Comparison of ENCODE assay signal across 11 cellular contexts in the genomic region with DNA sequence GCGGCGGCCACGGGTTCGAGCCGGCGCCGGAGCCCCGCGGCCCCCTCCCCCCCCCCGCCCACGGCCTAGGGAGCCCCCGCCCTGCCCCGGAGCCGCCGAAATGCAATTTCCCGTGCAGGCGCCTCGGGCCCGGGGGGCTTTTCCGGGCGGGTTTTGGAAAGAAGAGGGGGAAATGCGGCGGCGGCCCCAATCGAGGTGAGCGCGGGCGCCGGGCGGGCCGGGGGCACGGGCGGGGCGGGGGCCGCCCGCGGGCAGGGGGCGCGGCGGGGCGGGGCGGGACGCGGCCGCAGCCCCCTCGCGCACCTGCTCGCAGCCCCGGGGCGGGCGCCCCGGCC. TPM values are rescaled to one million over a fixed set of nuclear protein-coding genes. Genes with fewer than 3 reads are reported as not detected.
DNase-seq lines count a peak whose midpoint lies in the region; ATAC-seq, FAIRE-seq and TF ChIP-seq lines count a peak whose summit lies in the region.
"Had no signal": no experiment of that assay in that cellular context is flagged by ENCODE, and none has a peak within 500 bp of the region (broad histone marks: within the 10 kb centered on the region; RNA-seq: fewer than 3 reads in every experiment).

No MANE protein-coding gene starts in this region.

- no peak overlapping the region for H3K9ac ChIP-seq in HepG2 (ENCODE audit: insufficient read depth, low read depth, low read length)

- H3K36me3 ChIP-seq in HepG2 (replicated peaks in 1 of 2; ENCODE audit: control insufficient read depth in 1 of 2, insufficient read depth in 2 of 2, low read length in 2 of 2) (no peaks in the 10 kb centered on the region), right lobe of liver (no peaks in the 10 kb centered on the region), bronchial epithelial cell (ENCODE audit: control insufficient read depth, insufficient read depth, low read length) (no peaks in the 10 kb centered on the region), mesodermal cell (ENCODE audit: control insufficient read depth, insufficient read depth, low read length) (peaks cover 2% of the 10 kb centered on the region), aorta (ENCODE audit: control insufficient read depth in 1 of 2, insufficient read depth in 2 of 2, low read length in 1 of 2) (no peaks in the 10 kb centered on the region)

- no peaks in the 10 kb centered on the region for H3K36me3 Mint-ChIP-seq in activated naive CD4-positive, alpha-beta T cell treated with anti-CD3 and anti-CD28 coated beads for 36 hours (ENCODE audit: low read depth)

- H3K4me3 ChIP-seq in HepG2 (replicated peaks in 1 of 3; ENCODE audit: insufficient read depth in 1 of 3, low read depth in 2 of 3, low read length in 3 of 3) (peak overlapping the region; percentile 69 to 71 (median 70); a peak in 4 of 6 replicates), right lobe of liver (peak overlapping the region in 1 of 3 donors; percentile 47), bronchial epithelial cell (ENCODE audit: low read depth, low read length) (peak overlapping the region; percentile 37), mesodermal cell (ENCODE audit: extremely low read depth, insufficient read depth, low read length, poor library complexity, severe bottlenecking) (peak overlapping the region; percentile 59), aorta (ENCODE audit: low read length in 2 of 2) (peak overlapping the region; percentile 63 to 78)

- DNase-seq in HepG2 (ENCODE audit: low spot score), result no peak
- DNase-seq in right lobe of liver, result no peak
- DNase-seq in bronchial epithelial cell (ENCODE audit: low read depth), result no peak
- no peak for DNase-seq in aorta
- DNase-seq in NCI-H1930 (lab: John Stamatoyannopoulos, UW), result no peak
- DNase-seq in head of caudate nucleus, result no peak
- no peak for DNase-seq in activated naive CD4-positive, alpha-beta T cell treated with anti-CD3 and anti-CD28 coated beads for 36 hours
- DNase-seq: CD4-positive, alpha-beta T cell; effector CD4-positive, alpha-beta T cell had no signal

- H3K9me3 ChIP-seq in HepG2 (ENCODE audit: low read length) (no peaks in the 10 kb centered on the region), right lobe of liver (no peaks in the 10 kb centered on the region), mesodermal cell (ENCODE audit: control insufficient read depth, low read length) (no peaks in the 10 kb centered on the region), aorta (ENCODE audit: control insufficient read depth, low read length) (no peaks in the 10 kb centered on the region)

- TF ChIP-seq POLR2A in HepG2 (IDR thresholded peaks at IDR 0.05; ENCODE audit: insufficient read depth in 1 of 2, low read depth in 2 of 2, low read length in 2 of 2) (no peak), right lobe of liver (IDR thresholded peaks at IDR 0.05) (no peak)

- H3K9me3 Mint-ChIP-seq in activated naive CD4-positive, alpha-beta T cell treated with anti-CD3 and anti-CD28 coated beads for 36 hours, result no peaks in the 10 kb centered on the region
- H3K9me3 Mint-ChIP-seq: CD4-positive, alpha-beta T cell had no signal

- no peak overlapping the region for H2AFZ ChIP-seq in HepG2 (ENCODE audit: low read length)

- peaks cover 24% of the 10 kb centered on the region for H3K4me1 Mint-ChIP-seq in activated naive CD4-positive, alpha-beta T cell treated with anti-CD3 and anti-CD28 coated beads for 36 hours (ENCODE audit: low read depth)

- H3K79me2 ChIP-seq in HepG2 (ENCODE audit: insufficient read depth, low read length), result no peaks in the 10 kb centered on the region

- WGBS in HepG2 (ENCODE audit: low lambda C conversion rate), result no CpG with 5 or more reads among the region's 52 CpGs
- 0% methylated on average over 2 of the region's 52 CpGs for WGBS in right lobe of liver (ENCODE audit: insufficient coverage, low coverage, low lambda C conversion rate, missing lambda C conversion rate)
- WGBS in mesodermal cell (ENCODE audit: insufficient coverage in 2 of 2), 2 experiments, result 2% methylated on average over 7 of the region's 52 CpGs; no CpG with 5 or more reads in 1 of the 2 experiments
- WGBS in aorta, 2 donors, result 1 to 5% methylated on average over 4 to 52 of the region's 52 CpGs

- H3K27me3 Mint-ChIP-seq in activated naive CD4-positive, alpha-beta T cell treated with anti-CD3 and anti-CD28 coated beads for 36 hours (ENCODE audit: low read depth), result peaks cover 33% of the 10 kb centered on the region

- FAIRE-seq in HepG2 (lab: Jason Lieb, UNC) (no peak), bronchial epithelial cell (lab: Jason Lieb, UNC) (no peak)

- TF ChIP-seq EP300 in HepG2 (IDR thresholded peaks at IDR 0.05; ENCODE audit: low read depth in 2 of 2, low read length in 2 of 2), result no peak
- no peak for TF ChIP-seq EP300 in HepG2 (CRISPR knock-in tag; IDR thresholded peaks at IDR 0.05; ENCODE audit: borderline replicate concordance)

- H3K27me3 ChIP-seq in HepG2 (ENCODE audit: control insufficient read depth in 1 of 2, insufficient read depth in 2 of 2, low read length in 2 of 2), result peaks cover 0 to 9% of the 10 kb centered on the region in 2 experiments; a peak in 1 of 5 replicates
- no peaks in the 10 kb centered on the region for H3K27me3 ChIP-seq in right lobe of liver
- H3K27me3 ChIP-seq in bronchial epithelial cell (ENCODE audit: control insufficient read depth, insufficient read depth, low read length), result peaks cover 7% of the 10 kb centered on the region
- no peaks in the 10 kb centered on the region for H3K27me3 ChIP-seq in aorta (ENCODE audit: control insufficient read depth in 1 of 2, insufficient read depth in 2 of 2, low read length in 1 of 2)

- H3K27ac Mint-ChIP-seq in activated naive CD4-positive, alpha-beta T cell treated with anti-CD3 and anti-CD28 coated beads for 36 hours, result no peak overlapping the region
- H3K27ac Mint-ChIP-seq: CD4-positive, alpha-beta T cell had no signal

- BruUV-seq in HepG2 (replicated peaks; lab: Mats Ljungman, UMichigan), result no TSS peak

- in situ Hi-C loops in HepG2 (cut with HindIII; ENCODE audit: extremely low pct_ligation_motif_present, low pct_unique_long_range_greater_than_20kb), result no loop called here

- H3K27ac ChIP-seq in HepG2 (ENCODE audit: extremely low read length, insufficient read depth, low read length) (no peak overlapping the region), right lobe of liver (no peak overlapping the region), mesodermal cell (ENCODE audit: low read depth, low read length, severe bottlenecking) (no peak overlapping the region), aorta (ENCODE audit: low read depth in 1 of 2, low read length in 2 of 2) (no peak overlapping the region)

- H3K4me2 ChIP-seq in HepG2 (ENCODE audit: low read depth, low read length), result peak overlapping the region; percentile 70

- CTCF ChIA-PET in HepG2 (lab: Yijun Ruan, JAX; ENCODE audit: low intra/inter-chr PET ratio, low total read pairs), result no interaction called here
- CTCF ChIA-PET in activated naive CD4-positive, alpha-beta T cell treated with anti-CD3 and anti-CD28 coated beads for 36 hours (lab: Charles Lee), result interaction anchor here (1.4 to 4.8 kb wide), 2 partner anchors 80 to 207 kb away, joined by 3 to 124 read pairs; a partner anchor contains a TSS

- no peak for TF ChIP-seq CTCF in HepG2 (CRISPR knock-in tag; IDR thresholded peaks at IDR 0.05)
- TF ChIP-seq CTCF in right lobe of liver (IDR thresholded peaks at IDR 0.05), result no peak
- TF ChIP-seq CTCF in bronchial epithelial cell (IDR thresholded peaks at IDR 0.05; ENCODE audit: insufficient read depth, low read length, severe bottlenecking), result no peak

- H4K20me1 ChIP-seq in HepG2 (ENCODE audit: insufficient read depth, low read length), result no peaks in the 10 kb centered on the region

- TF ChIP-seq RAD21 in HepG2 (CRISPR knock-in tag; IDR thresholded peaks at IDR 0.05), result no peak

- peaks cover 36% of the 10 kb centered on the region for H3K4me1 ChIP-seq in HepG2 (ENCODE audit: insufficient read depth, low read length)
- H3K4me1 ChIP-seq in right lobe of liver, result peaks cover 0 to 6% (median 2%) of the 10 kb centered on the region in 4 donors
- peaks cover 20% of the 10 kb centered on the region for H3K4me1 ChIP-seq in mesodermal cell (ENCODE audit: control insufficient read depth, insufficient read depth, low read length, poor library complexity, severe bottlenecking)
- H3K4me1 ChIP-seq in aorta (ENCODE audit: control insufficient read depth in 1 of 2, insufficient read depth in 2 of 2, low read length in 2 of 2), result no peaks in the 10 kb centered on the region

- intact Hi-C loops in HepG2 (cut with micrococcal nuclease; ENCODE audit: unreplicated experiment), result no loop called here
- intact Hi-C loops in right lobe of liver (cut with DNase I), result loop anchor here (10.0 kb wide), 2 partner anchors 270 to 590 kb away; no protein-coding TSS in a partner anchor
- intact Hi-C loops in aorta (cut with DNase I), result no loop called here
- intact Hi-C loops in head of caudate nucleus (cut with DNase I), result loop anchor here (10.0 kb wide), 1 partner anchor 260 kb away; no protein-coding TSS in a partner anchor
- intact Hi-C loops in activated naive CD4-positive, alpha-beta T cell treated with anti-CD3 and anti-CD28 coated beads for 36 hours (cut with micrococcal nuclease), result no loop called here

- H3K4me3 Mint-ChIP-seq in activated naive CD4-positive, alpha-beta T cell treated with anti-CD3 and anti-CD28 coated beads for 36 hours, result no peak overlapping the region

- POLR2A ChIA-PET in HepG2 (lab: Yijun Ruan, JAX), result no interaction called here

- ATAC-seq in HepG2, result no peak
- no peak for ATAC-seq in right lobe of liver
- no peak for ATAC-seq in aorta (ENCODE audit: low FRiP score)

RNA-seq across cellular contexts. Expression of a gene that starts 11.7 kb away (rescaled TPM):
- total RNA-seq in HepG2 (2016; rRNA removed; fragmentation: Illumina TruSeq; extraction: Trizol) (not detected in 2 replicates), right lobe of liver (not detected), bronchial epithelial cell (0.53 TPM in 1 of 2 replicates, not detected in the other), aorta (1 to 10 TPM in 1 of 2 donors, not detected in 1; 1.0 TPM)
- total RNA-seq in HepG2 (2016; cell fraction: cytosol; rRNA removed; fragmentation: Illumina TruSeq; extraction: Trizol; ENCODE audit: low read depth), result not detected in 2 replicates
- not detected in 2 replicates for total RNA-seq in HepG2 (2016; cell fraction: insoluble cytoplasmic fraction; rRNA removed; fragmentation: Illumina TruSeq; extraction: Trizol)
- not detected in 2 replicates for total RNA-seq in HepG2 (2016; cell fraction: membrane; rRNA removed; fragmentation: Illumina TruSeq; extraction: Trizol)
- not detected in 2 replicates for total RNA-seq in HepG2 (2016; cell fraction: nucleus; rRNA removed; fragmentation: Illumina TruSeq; extraction: Trizol)
- polyA plus RNA-seq in HepG2 (2011; rRNA removed) (0.21 TPM in 1 of 2 replicates, not detected in the other), aorta (1 to 10 TPM in 1 of 2 donors, not detected in 1; 2.5 TPM)
- not detected in 2 replicates for polyA plus RNA-seq in HepG2 (2011; cell fraction: cytosol; rRNA removed)
- 1.1 and 1.8 TPM in 2 replicates for polyA plus RNA-seq in HepG2 (2011; cell fraction: nucleus; rRNA removed)
- polyA plus RNA-seq in HepG2 (2012), result 1.1 TPM in 1 of 2 replicates, not detected in the other
- polyA plus RNA-seq in HepG2 (2016; cell fraction: cytosol; fragmentation: Illumina TruSeq; extraction: Trizol; ENCODE audit: low read depth), result not detected in 2 replicates
- not detected in 2 replicates for polyA plus RNA-seq in HepG2 (2016; cell fraction: insoluble cytoplasmic fraction; fragmentation: Illumina TruSeq; extraction: Trizol; ENCODE audit: low read depth)
- not detected in 2 replicates for polyA plus RNA-seq in HepG2 (2016; cell fraction: membrane; fragmentation: Illumina TruSeq; extraction: Trizol; ENCODE audit: low read depth)
- not detected in 2 replicates for polyA plus RNA-seq in HepG2 (2016; cell fraction: nucleus; fragmentation: Illumina TruSeq; extraction: Trizol; ENCODE audit: insufficient read depth, low read depth)
- polyA minus RNA-seq in HepG2 (2011; rRNA and poly(A)+ RNA removed; ENCODE audit: low replicate concordance), result not detected in 2 replicates
- polyA minus RNA-seq in HepG2 (2011; cell fraction: cytosol; rRNA and poly(A)+ RNA removed), result not detected in 2 replicates
- not detected in 2 replicates for polyA minus RNA-seq in HepG2 (2011; cell fraction: nucleus; rRNA and poly(A)+ RNA removed)
- 3.8 TPM for polyA plus RNA-seq in mesodermal cell (2013, experiment 1 of 2)
- polyA plus RNA-seq in mesodermal cell (2013, experiment 2 of 2), result 2.2 TPM
- under 1 TPM; 0.55 to 0.74 TPM for total RNA-seq in activated naive CD4-positive, alpha-beta T cell treated with anti-CD3 and anti-CD28 coated beads for 36 hours
- total RNA-seq: mononuclear cell had no signal

RNA-seq across cellular contexts. Expression of a gene that starts 40.7 kb away (rescaled TPM):
- total RNA-seq in HepG2 (2016; rRNA removed; fragmentation: Illumina TruSeq; extraction: Trizol) (0.84 and 1.5 TPM in 2 replicates), right lobe of liver (1 to 10 TPM in 4 of 6 experiments, under 1 TPM in 2; 0.34 to 3.7 (median 1.2) TPM), bronchial epithelial cell (0.26 and 0.77 TPM in 2 replicates), aorta (1 to 10 TPM; 2.0 to 2.3 TPM)
- total RNA-seq in HepG2 (2016; cell fraction: cytosol; rRNA removed; fragmentation: Illumina TruSeq; extraction: Trizol; ENCODE audit: low read depth), result 0.35 and 0.40 TPM in 2 replicates
- 1.1 TPM in 2 replicates for total RNA-seq in HepG2 (2016; cell fraction: insoluble cytoplasmic fraction; rRNA removed; fragmentation: Illumina TruSeq; extraction: Trizol)
- total RNA-seq in HepG2 (2016; cell fraction: membrane; rRNA removed; fragmentation: Illumina TruSeq; extraction: Trizol), result 0.25 and 0.69 TPM in 2 replicates
- 1.2 and 1.3 TPM in 2 replicates for total RNA-seq in HepG2 (2016; cell fraction: nucleus; rRNA removed; fragmentation: Illumina TruSeq; extraction: Trizol)
- polyA plus RNA-seq in HepG2 (2011; rRNA removed) (0.74 and 0.91 TPM in 2 replicates), aorta (1 to 10 TPM; 1.8 to 3.1 TPM)
- 0.55 and 0.72 TPM in 2 replicates for polyA plus RNA-seq in HepG2 (2011; cell fraction: cytosol; rRNA removed)
- polyA plus RNA-seq in HepG2 (2011; cell fraction: nucleus; rRNA removed), result 5.7 and 8.2 TPM in 2 replicates
- 1.3 and 1.8 TPM in 2 replicates for polyA plus RNA-seq in HepG2 (2012)
- polyA plus RNA-seq in HepG2 (2016; cell fraction: cytosol; fragmentation: Illumina TruSeq; extraction: Trizol; ENCODE audit: low read depth), result 0.09 TPM in 1 of 2 replicates, not detected in the other
- 1.1 and 1.8 TPM in 2 replicates for polyA plus RNA-seq in HepG2 (2016; cell fraction: insoluble cytoplasmic fraction; fragmentation: Illumina TruSeq; extraction: Trizol; ENCODE audit: low read depth)
- 0.23 and 0.31 TPM in 2 replicates for polyA plus RNA-seq in HepG2 (2016; cell fraction: membrane; fragmentation: Illumina TruSeq; extraction: Trizol; ENCODE audit: low read depth)
- polyA plus RNA-seq in HepG2 (2016; cell fraction: nucleus; fragmentation: Illumina TruSeq; extraction: Trizol; ENCODE audit: insufficient read depth, low read depth), result 5.8 and 5.9 TPM in 2 replicates
- polyA minus RNA-seq in HepG2 (2011; rRNA and poly(A)+ RNA removed; ENCODE audit: low replicate concordance), result 1.2 and 5.8 TPM in 2 replicates
- 1.3 TPM in 1 of 2 replicates, not detected in the other for polyA minus RNA-seq in HepG2 (2011; cell fraction: cytosol; rRNA and poly(A)+ RNA removed)
- 2.2 and 2.4 TPM in 2 replicates for polyA minus RNA-seq in HepG2 (2011; cell fraction: nucleus; rRNA and poly(A)+ RNA removed)
- polyA plus RNA-seq in mesodermal cell (2013, experiment 1 of 2), result 1.9 TPM
- polyA plus RNA-seq in mesodermal cell (2013, experiment 2 of 2), result 1.7 TPM
- total RNA-seq in activated naive CD4-positive, alpha-beta T cell treated with anti-CD3 and anti-CD28 coated beads for 36 hours, result 1 to 10 TPM; 5.8 to 5.9 TPM

RNA-seq across cellular contexts. Expression of a gene that starts 40.8 kb away (rescaled TPM):
- total RNA-seq in HepG2 (2016; rRNA removed; fragmentation: Illumina TruSeq; extraction: Trizol) (6.4 and 9.7 TPM in 2 replicates), right lobe of liver (10 to 100 TPM; 16.5 to 29.8 (median 18.1) TPM), bronchial epithelial cell (6.8 and 11.3 TPM in 2 replicates), aorta (10 to 100 TPM; 26.9 to 37.2 TPM)
- total RNA-seq in HepG2 (2016; cell fraction: cytosol; rRNA removed; fragmentation: Illumina TruSeq; extraction: Trizol; ENCODE audit: low read depth), result 5.0 and 5.7 TPM in 2 replicates
- 4.7 and 10.2 TPM in 2 replicates for total RNA-seq in HepG2 (2016; cell fraction: insoluble cytoplasmic fraction; rRNA removed; fragmentation: Illumina TruSeq; extraction: Trizol)
- 5.3 and 5.8 TPM in 2 replicates for total RNA-seq in HepG2 (2016; cell fraction: membrane; rRNA removed; fragmentation: Illumina TruSeq; extraction: Trizol)
- 9.4 and 12.9 TPM in 2 replicates for total RNA-seq in HepG2 (2016; cell fraction: nucleus; rRNA removed; fragmentation: Illumina TruSeq; extraction: Trizol)
- polyA plus RNA-seq in HepG2 (2011; rRNA removed) (11.5 and 17.0 TPM in 2 replicates), aorta (10 to 100 TPM; 22.3 to 67.6 TPM)
- 4.6 and 5.8 TPM in 2 replicates for polyA plus RNA-seq in HepG2 (2011; cell fraction: cytosol; rRNA removed)
- 100 and 116 TPM in 2 replicates for polyA plus RNA-seq in HepG2 (2011; cell fraction: nucleus; rRNA removed)
- polyA plus RNA-seq in HepG2 (2012), result 16.4 and 23.4 TPM in 2 replicates
- polyA plus RNA-seq in HepG2 (2016; cell fraction: cytosol; fragmentation: Illumina TruSeq; extraction: Trizol; ENCODE audit: low read depth), result 1.2 and 1.8 TPM in 2 replicates
- 9.0 and 11.9 TPM in 2 replicates for polyA plus RNA-seq in HepG2 (2016; cell fraction: insoluble cytoplasmic fraction; fragmentation: Illumina TruSeq; extraction: Trizol; ENCODE audit: low read depth)
- 2.8 and 3.2 TPM in 2 replicates for polyA plus RNA-seq in HepG2 (2016; cell fraction: membrane; fragmentation: Illumina TruSeq; extraction: Trizol; ENCODE audit: low read depth)
- polyA plus RNA-seq in HepG2 (2016; cell fraction: nucleus; fragmentation: Illumina TruSeq; extraction: Trizol; ENCODE audit: insufficient read depth, low read depth), result 55.9 and 56.2 TPM in 2 replicates
- polyA minus RNA-seq in HepG2 (2011; rRNA and poly(A)+ RNA removed; ENCODE audit: low replicate concordance), result 13.2 and 19.3 TPM in 2 replicates
- 4.7 and 6.5 TPM in 2 replicates for polyA minus RNA-seq in HepG2 (2011; cell fraction: cytosol; rRNA and poly(A)+ RNA removed)
- 20.1 and 21.6 TPM in 2 replicates for polyA minus RNA-seq in HepG2 (2011; cell fraction: nucleus; rRNA and poly(A)+ RNA removed)
- 23.7 TPM for polyA plus RNA-seq in mesodermal cell (2013, experiment 1 of 2)
- polyA plus RNA-seq in mesodermal cell (2013, experiment 2 of 2), result 18.6 TPM
- 10 to 100 TPM; 27.4 to 28.6 TPM for total RNA-seq in activated naive CD4-positive, alpha-beta T cell treated with anti-CD3 and anti-CD28 coated beads for 36 hours

Comparison
In these comparisons a context has a peak if more than half of its experiments do, and no peak if none do; other contexts are left out.
1. intact Hi-C loops: an anchor here in right lobe of liver (10.0 kb wide) and head of caudate nucleus (10.0 kb wide); none called in HepG2, aorta and activated naive CD4-positive, alpha-beta T cell treated with anti-CD3 and anti-CD28 coated beads for 36 hours.